ENCODE assay signal across 33 cellular contexts in the genomic region with DNA sequence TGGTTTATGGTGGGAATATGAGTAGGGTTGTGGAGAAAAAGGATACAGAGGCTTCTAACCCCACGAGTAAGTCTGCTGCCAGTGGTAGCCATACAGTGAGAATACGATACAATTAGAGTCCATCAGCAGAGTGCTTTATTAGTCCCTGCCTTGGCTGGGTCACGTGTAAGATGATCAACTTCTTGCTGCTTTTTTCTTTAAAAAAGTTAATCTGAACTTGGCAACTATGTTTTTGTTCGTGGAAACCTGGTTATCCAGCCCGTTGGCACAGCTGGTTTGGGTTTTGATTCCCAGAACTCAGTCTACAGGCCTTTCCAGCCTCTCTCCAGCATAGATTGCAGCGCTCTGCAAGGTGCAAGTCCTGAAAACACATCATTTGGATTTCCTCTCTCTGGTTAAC.
"Had no signal": no experiment of that assay in that cellular context is flagged by ENCODE, and none has a peak within 500 bp of the region (broad histone marks: within the 10 kb centered on the region; RNA-seq: fewer than 3 reads in every experiment).

No MANE protein-coding gene starts in this region.

- H3K9me3 Mint-ChIP-seq: activated naive CD4-positive, alpha-beta T cell treated with anti-CD3 and anti-CD28 coated beads for 36 hours; activated T-cell treated with anti-CD3 and anti-CD28 coated beads, Interleukin-2, amount 50 U/mL, for 4 hours had no signal

- H3K27me3 Mint-ChIP-seq: activated B cell treated with CpG ODN at 0.5 μM for 24 hours, brain had no signal

- H3K4me3 ChIP-seq: adrenal gland had no signal

- H3K4me1 Mint-ChIP-seq: brain had no signal

- H3K9me3 ChIP-seq: adrenal gland had no signal

- H3K27ac ChIP-seq: adrenal gland, VCaP had no signal

- ATAC-seq: activated naive CD4-positive, alpha-beta T cell treated with anti-CD3 and anti-CD28 coated beads, Interleukin-2, amount 50 U/mL, for 72 hours; activated T-cell treated with anti-CD3 and anti-CD28 coated beads, Interleukin-2, amount 50 U/mL, for 4 hours had no signal

- H3K36me3 ChIP-seq: adrenal gland had no signal

- H3K4me3 Mint-ChIP-seq: activated B cell treated with CpG ODN at 0.5 μM for 24 hours; activated CD4-positive, alpha-beta memory T cell treated with anti-CD3 and anti-CD28 coated beads for 36 hours; activated naive CD4-positive, alpha-beta T cell treated with anti-CD3 and anti-CD28 coated beads for 36 hours; activated T-cell treated with anti-CD3 and anti-CD28 coated beads, Interleukin-2, amount 50 U/mL, for 4 hours; activated T-helper 1 cell treated with anti-CD3 and anti-CD28 coated beads, Interleukin-12 subunit alpha, Interleukin-12 subunit beta, Interleukin-2, Interleukin-4 antibody, amounts not matched to agents 30 ng/mL and 10 ng/mL and 1 ng/mL, durations not matched to agents 14 hours and 24 hours and 36 hours; brain had no signal

- H3K36me3 Mint-ChIP-seq: activated CD4-positive, alpha-beta memory T cell treated with anti-CD3 and anti-CD28 coated beads for 36 hours; brain had no signal

- FAIRE-seq: bronchial epithelial cell had no signal

- DNase-seq: activated B cell treated with CpG ODN at 0.5 μM for 24 hours; activated CD4-positive, alpha-beta memory T cell treated with anti-CD3 and anti-CD28 coated beads for 36 hours; activated CD4-positive, alpha-beta T cell treated with anti-CD3 and anti-CD28 coated beads for 4 hours; activated CD4-positive, alpha-beta T cell treated with anti-CD3 and anti-CD28 coated beads, Interleukin-2, amount 50 U/mL, for 1 hour; activated CD4-positive, CD25-positive, alpha-beta regulatory T cell treated with anti-CD3 and anti-CD28 coated beads, Interleukin-2, amount 50 U/mL, for 72 hours; activated CD8-positive, alpha-beta memory T cell treated with anti-CD3 and anti-CD28 coated beads, Interleukin-2, amount 50 U/mL, for 4 hours; activated gamma-delta T cell treated with Interleukin-2 at 50 U/mL for 16 hours; activated naive CD4-positive, alpha-beta T cell treated with anti-CD3 and anti-CD28 coated beads for 36 hours; activated T-cell treated with anti-CD3 and anti-CD28 coated beads for 4 hours; activated T-cell treated with anti-CD3 and anti-CD28 coated beads, Interleukin-2, amount 50 U/mL, for 4 hours; adrenal gland; caudate nucleus; cerebellar nuclear complex; NCI-H1092 treated with DMSO at 0.1 percent for 48 hours; NCI-H1417; NCI-H146; NCI-H187; NCI-H2029 treated with DMSO at 0.1 percent for 48 hours; NCI-H2107; NCI-H2171; NCI-H510A; NCI-H526; NCI-H748 treated with DMSO at 0.1 percent for 48 hours; Right ventricle myocardium superior; SW 1271; T-helper 1 cell; T-helper 2 cell; T-helper 9 cell had no signal

- H3K4me1 ChIP-seq: adrenal gland had no signal

- H3K27me3 ChIP-seq: adrenal gland had no signal

- H3K27ac Mint-ChIP-seq: activated B cell treated with CpG ODN at 0.5 μM for 24 hours; activated CD4-positive, alpha-beta memory T cell treated with anti-CD3 and anti-CD28 coated beads for 36 hours; activated naive CD4-positive, alpha-beta T cell treated with anti-CD3 and anti-CD28 coated beads for 36 hours; activated naive CD4-positive, alpha-beta T cell treated with anti-CD3 and anti-CD28 coated beads, Interleukin-2, amount 50 U/mL, for 72 hours; activated T-helper 1 cell treated with anti-CD3 and anti-CD28 coated beads, Interleukin-12 subunit alpha, Interleukin-12 subunit beta, Interleukin-2, Interleukin-4 antibody, amounts not matched to agents 30 ng/mL and 10 ng/mL and 1 ng/mL, durations not matched to agents 14 hours and 24 hours and 36 hours; brain had no signal
